Comparison of ENCODE assay signal across 8 cellular contexts in genomic region chr3:148861277-148861869, GRCh38. TPM values are rescaled to one million over a fixed set of nuclear protein-coding genes. Genes with fewer than 3 reads are reported as not detected.
A peak's percentile ranks its signal among the peaks of the same experiment; 100 is the strongest.
DNase-seq lines count a peak whose midpoint lies in the region; ATAC-seq and TF ChIP-seq lines count a peak whose summit lies in the region.

No MANE protein-coding gene starts in this region.

- peak overlapping the region in 1 of 5 experiments; percentile 64 for H3K27ac Mint-ChIP-seq in brain

- H3K4me3 Mint-ChIP-seq in brain = no peak overlapping the region

- no peaks in the 10 kb centered on the region for H3K27me3 ChIP-seq in kidney epithelial cell (ENCODE audit: control insufficient read depth, insufficient read depth, low read length)

- TF ChIP-seq CTCF in brain (conservative IDR thresholded peaks at IDR 0.05) (peak; percentile 59 to 79), kidney epithelial cell (IDR thresholded peaks at IDR 0.05; ENCODE audit: insufficient read depth, low read length, poor library complexity, severe bottlenecking) (peak; percentile 48)

- peak; percentile 80 for DNase-seq in COLO829 (ENCODE audit: low spot score)
- DNase-seq in NCI-H2107 (lab: John Stamatoyannopoulos, UW) = peak; percentile 3
- no peak for DNase-seq in kidney epithelial cell (ENCODE audit: low read depth)
- DNase-seq in GOT3 (lab: John Stamatoyannopoulos, UW) = no peak
- DNase-seq in stimulated activated naive CD4-positive, alpha-beta T cell treated with Interleukin-2 at 50 U/mL for 16 hours (lab: John Stamatoyannopoulos, UW) = no peak

- ATAC-seq in GM18868 (IDR thresholded peaks at IDR 0.05; ENCODE audit: unreplicated experiment) (peak; percentile 79), HG03025 (IDR thresholded peaks at IDR 0.05; ENCODE audit: low FRiP score, unreplicated experiment) (peak; percentile 71)

- no peak overlapping the region for H3K4me3 ChIP-seq in kidney epithelial cell (ENCODE audit: low read depth, low read length)

- H3K4me1 Mint-ChIP-seq in brain = no peaks in the 10 kb centered on the region

- H3K9me3 Mint-ChIP-seq in brain = no peaks in the 10 kb centered on the region

- H3K36me3 Mint-ChIP-seq in brain = no peaks in the 10 kb centered on the region

- no peaks in the 10 kb centered on the region for H3K36me3 ChIP-seq in kidney epithelial cell (ENCODE audit: control insufficient read depth, insufficient read depth, low read length)

- H3K27me3 Mint-ChIP-seq in brain = no peaks in the 10 kb centered on the region

RNA-seq across cellular contexts. Expression of gene CPA3, which starts 3.7 kb away (rescaled TPM):
- polyA plus RNA-seq in brain (ENCODE audit: insufficient read depth, low read depth, low replicate concordance) = not detected
- not detected in 2 replicates for total RNA-seq in kidney epithelial cell

RNA-seq across cellular contexts. Expression of gene CPB1, which starts 33.8 kb away (rescaled TPM):
- polyA plus RNA-seq in brain (ENCODE audit: insufficient read depth, low read depth, low replicate concordance) = 0.75 TPM
- not detected in 2 replicates for total RNA-seq in kidney epithelial cell

Comparison
In these comparisons a context has a peak if more than half of its experiments do, and no peak if none do; other contexts are left out.
1. DNase-seq: peak in COLO829 (single experiment) and NCI-H2107 (single experiment); none in kidney epithelial cell (single experiment), GOT3 (single experiment) and stimulated activated naive CD4-positive, alpha-beta T cell treated with Interleukin-2 at 50 U/mL for 16 hours (single experiment).